Comparison of ENCODE assay signal across 10 cellular contexts in genomic region chr15:89002281-89002761, GRCh38.
DNase-seq lines count a peak whose midpoint lies in the region; ATAC-seq and TF ChIP-seq lines count a peak whose summit lies in the region.
"Had no signal": no experiment of that assay in that cellular context is flagged by ENCODE, and none has a peak within 500 bp of the region (broad histone marks: within the 10 kb centered on the region; RNA-seq: fewer than 3 reads in every experiment).

No MANE protein-coding gene starts in this region.

- H4K20me1 ChIP-seq in OCI-LY1 (ENCODE audit: insufficient read depth, low read length) = no peaks in the 10 kb centered on the region
- H4K20me1 ChIP-seq in PC-9 (ENCODE audit: insufficient read depth) = no peaks in the 10 kb centered on the region

- H3K27ac ChIP-seq in OCI-LY1 (ENCODE audit: low read depth, low read length, poor library complexity, severe bottlenecking) (peak overlapping the region; percentile 12), left ventricle myocardium inferior (replicated peaks) (peak overlapping the region; percentile 80), PC-9 (no peak overlapping the region), colonic mucosa (no peak overlapping the region)

- H2AFZ ChIP-seq in OCI-LY1 (ENCODE audit: low read length) = no peak overlapping the region
- no peak overlapping the region for H2AFZ ChIP-seq in PC-9

- peak; percentile 63 for DNase-seq in Caki2 (ENCODE audit: low read depth)
- DNase-seq in left ventricle myocardium inferior = no peak
- no peak for DNase-seq in PC-9
- no peak for DNase-seq in colonic mucosa
- no peak for DNase-seq in activated naive CD4-positive, alpha-beta T cell (lab: John Stamatoyannopoulos, UW)
- DNase-seq in stimulated activated CD4-positive, alpha-beta T cell treated with anti-CD3 and anti-CD28 coated beads, Interleukin-12 subunit alpha, Interleukin-12 subunit beta, amount 100 ng/mL, for 4 hours = no peak
- DNase-seq: activated naive CD8-positive, alpha-beta T cell treated with anti-CD3 and anti-CD28 coated beads, Interleukin-2, amount 10 ng/mL, durations not matched to agents 7 days and 5 days had no signal

- H3K4me2 ChIP-seq in OCI-LY1 (ENCODE audit: low read length) = no peak overlapping the region; the same call in 1 of the 2 replicates
- H3K4me2 ChIP-seq in PC-9 = no peak overlapping the region

- BruUV-seq in PC-9 (replicated peaks; lab: Mats Ljungman, UMichigan) = no TSS peak

- CTCF ChIA-PET in PC-9 (lab: Charles Lee) = interaction anchor here (0.6 kb wide), 2 partner anchors 15 to 56 kb away, joined by 3 to 7 read pairs; no protein-coding TSS in a partner anchor

- intact Hi-C loops in left ventricle myocardium inferior (cut with micrococcal nuclease) = loop anchor here (5.0 kb wide), 1 partner anchor 100 kb away; no protein-coding TSS in a partner anchor
- intact Hi-C loops in PC-9 (cut with micrococcal nuclease; ENCODE audit: unreplicated experiment) = no loop called here
- intact Hi-C loops in colonic mucosa (cut with DNase I) = no loop called here

- H3K9me3 ChIP-seq in OCI-LY1 (ENCODE audit: low read length) = no peaks in the 10 kb centered on the region
- H3K9me3 ChIP-seq in left ventricle myocardium inferior (replicated peaks) = no peaks in the 10 kb centered on the region
- no peaks in the 10 kb centered on the region for H3K9me3 ChIP-seq in PC-9 (ENCODE audit: insufficient read depth, low read depth)
- H3K9me3 ChIP-seq in colonic mucosa = no peaks in the 10 kb centered on the region

- H3K9me2 ChIP-seq in OCI-LY1 (ENCODE audit: low read depth, low read length) (no peaks in the 10 kb centered on the region), PC-9 (ENCODE audit: insufficient read depth) (no peaks in the 10 kb centered on the region)

- POLR2A ChIA-PET in PC-9 (lab: Charles Lee; ENCODE audit: unreplicated experiment) = no interaction called here

- no peaks in the 10 kb centered on the region for H3F3A ChIP-seq in OCI-LY1 (ENCODE audit: insufficient read depth, low read length)
- H3F3A ChIP-seq in PC-9 (ENCODE audit: insufficient read depth, low read depth) = no peaks in the 10 kb centered on the region

- in situ Hi-C loops in Caki2 (cut with HindIII; ENCODE audit: low pct_unique_long_range_greater_than_20kb, low sequenced_read_pairs) = no loop called here

- no peaks in the 10 kb centered on the region for H3K27me3 ChIP-seq in OCI-LY1 (ENCODE audit: insufficient read depth, low read length)
- no peaks in the 10 kb centered on the region for H3K27me3 ChIP-seq in left ventricle myocardium inferior (ENCODE audit: low read depth)
- no peaks in the 10 kb centered on the region for H3K27me3 ChIP-seq in PC-9 (ENCODE audit: insufficient read depth, low read depth)
- no peaks in the 10 kb centered on the region for H3K27me3 ChIP-seq in colonic mucosa

- peak; percentile 73 for ATAC-seq in GM21825 (IDR thresholded peaks at IDR 0.05; ENCODE audit: unreplicated experiment)

- H3K4me3 ChIP-seq in OCI-LY1 (ENCODE audit: low read depth, low read length, poor library complexity, severe bottlenecking) (no peak overlapping the region), left ventricle myocardium inferior (no peak overlapping the region), PC-9 (no peak overlapping the region), colonic mucosa (no peak overlapping the region)
- H3K4me3 ChIP-seq: skin epidermis had no signal

- H3K79me2 ChIP-seq in OCI-LY1 (ENCODE audit: insufficient read depth, low read length) (no peaks in the 10 kb centered on the region), PC-9 (ENCODE audit: low read depth) (no peaks in the 10 kb centered on the region)

- peaks cover 24% of the 10 kb centered on the region for H3K4me1 ChIP-seq in OCI-LY1 (ENCODE audit: insufficient read depth, low read length, severe bottlenecking)
- peaks cover 32% of the 10 kb centered on the region for H3K4me1 ChIP-seq in left ventricle myocardium inferior
- no peaks in the 10 kb centered on the region for H3K4me1 ChIP-seq in PC-9 (replicated peaks; ENCODE audit: insufficient read depth)
- no peaks in the 10 kb centered on the region for H3K4me1 ChIP-seq in colonic mucosa

- H3K36me3 ChIP-seq in OCI-LY1 (ENCODE audit: insufficient read depth, low read length) (no peaks in the 10 kb centered on the region), left ventricle myocardium inferior (no peaks in the 10 kb centered on the region), PC-9 (ENCODE audit: low read depth) (no peaks in the 10 kb centered on the region), colonic mucosa (no peaks in the 10 kb centered on the region)

- H3K9ac ChIP-seq in OCI-LY1 (ENCODE audit: low read length) (no peak overlapping the region), colonic mucosa (ENCODE audit: low read depth in 2 of 2, low read length in 2 of 2) (no peak overlapping the region)

- no peak for TF ChIP-seq CTCF in OCI-LY1 (IDR thresholded peaks at IDR 0.05; ENCODE audit: low read length)
- no peak for TF ChIP-seq CTCF in left ventricle myocardium inferior (IDR thresholded peaks at IDR 0.05; ENCODE audit: borderline replicate concordance)
- TF ChIP-seq CTCF in PC-9 (conservative IDR thresholded peaks at IDR 0.05) = no peak
- no peak for TF ChIP-seq CTCF in colonic mucosa (IDR thresholded peaks at IDR 0.05)

Comparison
In these comparisons a context has a peak if more than half of its experiments do, and no peak if none do; other contexts are left out.
1. H3K27ac ChIP-seq: peak in OCI-LY1 (single experiment) and left ventricle myocardium inferior (single experiment); none in PC-9 (single experiment) and colonic mucosa (single experiment).